In genomic region chr6:47752801-47753200, GRCh38 we compare ENCODE assay signal across 27 cellular contexts. TPM values are rescaled to one million over a fixed set of nuclear protein-coding genes. Genes with fewer than 3 reads are reported as not detected.
"Had no signal": no experiment of that assay in that cellular context is flagged by ENCODE, and none has a peak within 500 bp of the region (broad histone marks: within the 10 kb centered on the region; RNA-seq: fewer than 3 reads in every experiment).

No MANE protein-coding gene starts in this region.

- ATAC-seq: activated CD4-positive, alpha-beta T cell treated with anti-CD3 and anti-CD28 coated beads for 36 hours; activated T-cell treated with anti-CD3 and anti-CD28 coated beads, Interleukin-2, amount 50 U/mL, for 72 hours; T-helper 17 cell had no signal

- H2AFZ ChIP-seq: PC-9 had no signal

- H3K4me3 Mint-ChIP-seq: activated B cell treated with CpG ODN at 0.5 μM for 24 hours; activated CD4-positive, alpha-beta memory T cell treated with anti-CD3 and anti-CD28 coated beads, Interleukin-2, amount 10 ng/mL, durations not matched to agents 7 days and 5 days; activated CD4-positive, alpha-beta T cell treated with anti-CD3 and anti-CD28 coated beads for 36 hours; activated T-cell treated with anti-CD3 and anti-CD28 coated beads, Interleukin-2, amount 50 U/mL, for 72 hours; T-helper 17 cell had no signal

- H3K36me3 ChIP-seq: MG63 had no signal

- H3K27ac ChIP-seq: PC-9 had no signal

- H3K4me1 Mint-ChIP-seq: activated B cell treated with CpG ODN at 0.5 μM for 24 hours; activated CD4-positive, alpha-beta memory T cell treated with anti-CD3 and anti-CD28 coated beads, Interleukin-2, amount 10 ng/mL, durations not matched to agents 7 days and 5 days; T-helper 17 cell had no signal

- H3K27me3 ChIP-seq: MG63 had no signal

- H3K27ac Mint-ChIP-seq: activated B cell treated with CpG ODN at 0.5 μM for 24 hours; activated CD4-positive, alpha-beta memory T cell treated with anti-CD3 and anti-CD28 coated beads, Interleukin-2, amount 10 ng/mL, durations not matched to agents 7 days and 5 days; activated CD4-positive, alpha-beta T cell treated with anti-CD3 and anti-CD28 coated beads for 36 hours; activated T-cell treated with anti-CD3 and anti-CD28 coated beads, Interleukin-2, amount 50 U/mL, for 72 hours; activated T-helper 2 cell treated with anti-CD3 and anti-CD28 coated beads, Interferon-gamma antibody, Interleukin-2, Interleukin-4, amounts not matched to agents 10 μg/mL and 5 μg/mL and 100 μg/mL, durations not matched to agents 14 hours and 24 hours and 36 hours; T-helper 17 cell had no signal

- H3K9me3 Mint-ChIP-seq: activated CD4-positive, alpha-beta memory T cell treated with anti-CD3 and anti-CD28 coated beads, Interleukin-2, amount 10 ng/mL, durations not matched to agents 7 days and 5 days; activated T-helper 2 cell treated with anti-CD3 and anti-CD28 coated beads, Interferon-gamma antibody, Interleukin-2, Interleukin-4, amounts not matched to agents 10 μg/mL and 5 μg/mL and 100 μg/mL, durations not matched to agents 14 hours and 24 hours and 36 hours had no signal

- DNase-seq: activated B cell treated with CpG ODN at 0.5 μM for 24 hours; activated CD4-positive, alpha-beta memory T cell treated with anti-CD3 and anti-CD28 coated beads, Interleukin-2, amount 10 ng/mL, durations not matched to agents 7 days and 5 days; activated CD4-positive, alpha-beta T cell treated with anti-CD3 and anti-CD28 coated beads for 36 hours; activated CD4-positive, alpha-beta T cell treated with anti-CD3 and anti-CD28 coated beads, Interleukin-2, amount 50 U/mL, for 1 hour; activated CD8-positive, alpha-beta memory T cell treated with anti-CD3 and anti-CD28 coated beads, Interleukin-2, amount 50 U/mL, for 4 hours; activated gamma-delta T cell treated with Interleukin-2 at 50 U/mL for 16 hours; activated naive CD4-positive, alpha-beta T cell treated with anti-CD3 and anti-CD28 coated beads, Interleukin-2, amount 50 U/mL, for 16 hours; activated T-cell treated with anti-CD3 and anti-CD28 coated beads, Interleukin-2, amount 50 U/mL, for 72 hours; amygdala; cerebellar nuclear complex; IMR-90; Kasumi-1; KBM-7; MG63; NCI-H1105 treated with DMSO at 0.1 percent for 48 hours; NCI-H1436 treated with DMSO at 0.1 percent for 48 hours; NCI-H187; NCI-H2081; NCI-H510A treated with DMSO at 0.1 percent for 48 hours; PC-9; SHP77 treated with DMSO at 0.1 percent for 48 hours; T-helper 17 cell; T-helper 9 cell had no signal

- H3K4me3 ChIP-seq: MG63, PC-9 had no signal

- H3K4me2 ChIP-seq: PC-9 had no signal

RNA-seq across cellular contexts. Expression of gene OPN5, which starts 29.0 kb away (rescaled TPM):
- total RNA-seq: activated B cell treated with CpG ODN at 0.5 μM for 24 hours; activated CD4-positive, alpha-beta memory T cell treated with anti-CD3 and anti-CD28 coated beads, Interleukin-2, amount 10 ng/mL, durations not matched to agents 7 days and 5 days; activated CD4-positive, alpha-beta T cell treated with anti-CD3 and anti-CD28 coated beads for 36 hours; activated CD8-positive, alpha-beta memory T cell treated with anti-CD3 and anti-CD28 coated beads for 36 hours; activated T-cell treated with anti-CD3 and anti-CD28 coated beads, Interleukin-2, amount 50 U/mL, for 72 hours; activated T-helper 2 cell treated with anti-CD3 and anti-CD28 coated beads, Interferon-gamma antibody, Interleukin-2, Interleukin-4, amounts not matched to agents 10 μg/mL and 5 μg/mL and 100 μg/mL, durations not matched to agents 14 hours and 24 hours and 36 hours; cardiac septum; IMR-90; PC-9; SK-MEL-5; T-helper 17 cell had no signal

RNA-seq across cellular contexts. Expression of gene ADGRF4, which starts 54.4 kb away (rescaled TPM):
- total RNA-seq: activated B cell treated with CpG ODN at 0.5 μM for 24 hours; activated CD4-positive, alpha-beta memory T cell treated with anti-CD3 and anti-CD28 coated beads, Interleukin-2, amount 10 ng/mL, durations not matched to agents 7 days and 5 days; activated CD4-positive, alpha-beta T cell treated with anti-CD3 and anti-CD28 coated beads for 36 hours; activated CD8-positive, alpha-beta memory T cell treated with anti-CD3 and anti-CD28 coated beads for 36 hours; activated T-cell treated with anti-CD3 and anti-CD28 coated beads, Interleukin-2, amount 50 U/mL, for 72 hours; activated T-helper 2 cell treated with anti-CD3 and anti-CD28 coated beads, Interferon-gamma antibody, Interleukin-2, Interleukin-4, amounts not matched to agents 10 μg/mL and 5 μg/mL and 100 μg/mL, durations not matched to agents 14 hours and 24 hours and 36 hours; cardiac septum; T-helper 17 cell had no signal
